9 cellular contexts compared by ENCODE assay signal in the genomic region with DNA sequence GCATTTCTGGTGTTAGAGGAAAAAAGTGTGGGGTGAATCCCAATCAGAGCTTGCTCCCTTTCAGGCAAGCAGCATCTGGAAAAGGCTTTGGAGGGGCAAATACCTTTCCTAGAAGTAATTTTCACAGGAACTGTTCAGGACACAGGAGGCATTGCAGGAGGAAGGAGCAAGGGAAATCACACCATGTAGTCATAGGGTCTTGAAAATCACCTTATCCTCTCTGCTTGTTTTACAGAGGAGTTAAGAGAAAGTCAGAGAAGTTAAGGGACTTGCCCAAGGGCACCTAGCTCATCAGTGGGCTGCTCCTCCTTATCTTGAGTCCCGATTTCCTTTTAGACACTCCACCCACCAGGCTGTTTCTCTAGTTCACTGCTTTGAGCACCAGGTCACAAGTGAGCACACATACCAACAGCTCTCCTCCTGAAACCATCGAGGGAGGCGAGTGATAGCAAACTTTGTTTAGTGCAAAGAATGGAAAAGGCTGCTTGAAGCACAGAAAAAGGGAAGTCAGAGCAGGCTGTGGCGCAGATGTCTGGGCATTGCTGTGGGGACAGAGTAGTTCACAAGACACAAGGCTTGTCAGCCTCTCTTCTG.
A peak's percentile ranks its signal among the peaks of the same experiment; 100 is the strongest.
DNase-seq lines count a peak whose midpoint lies in the region; ATAC-seq and TF ChIP-seq lines count a peak whose summit lies in the region.
"Had no signal": no experiment of that assay in that cellular context is flagged by ENCODE, and none has a peak within 500 bp of the region (broad histone marks: within the 10 kb centered on the region; RNA-seq: fewer than 3 reads in every experiment).

No MANE protein-coding gene starts in this region.

- no peaks in the 10 kb centered on the region for H3K9me2 ChIP-seq in Loucy (replicated peaks; ENCODE audit: low read depth, low read length)

- no peaks in the 10 kb centered on the region for H3K79me2 ChIP-seq in Loucy (ENCODE audit: insufficient read depth, low read length)

- H3K4me1 ChIP-seq in Loucy (ENCODE audit: insufficient read depth, low read length, poor library complexity, severe bottlenecking) (peaks cover 28% of the 10 kb centered on the region), lower lobe of right lung (peaks cover 19% of the 10 kb centered on the region)

- peak; percentile 60 for DNase-seq in lower lobe of right lung
- DNase-seq in NCI-H2196 (lab: John Stamatoyannopoulos, UW; ENCODE audit: unreplicated experiment): no peak
- DNase-seq in NCI-H2107 treated with DMSO at 0.1 percent for 48 hours (lab: John Stamatoyannopoulos, UW; ENCODE audit: unreplicated experiment): no peak
- no peak for DNase-seq in WTC11 (ENCODE audit: low spot score)
- DNase-seq in activated CD8-positive, alpha-beta memory T cell treated with anti-CD3 and anti-CD28 coated beads, Interleukin-2, amount 50 U/mL, for 4 hours: no peak

- 0 out of 2 replicates have a peak, but pooled peaks cover 3% of the 10 kb centered on the region for H3K27me3 Mint-ChIP-seq in WTC11 (ENCODE audit: low read depth)

- H3K4me3 Mint-ChIP-seq in WTC11: no peak overlapping the region

- H3K4me3 ChIP-seq in Loucy (ENCODE audit: low read length, poor library complexity, severe bottlenecking): no peak overlapping the region
- no peak overlapping the region for H3K4me3 ChIP-seq in lower lobe of right lung
- H3K4me3 ChIP-seq: upper lobe of left lung had no signal

- H3K27ac Mint-ChIP-seq in WTC11: no peak overlapping the region; the same call in 1 of the 2 replicates

- peaks cover 43% of the 10 kb centered on the region for H3K9me3 Mint-ChIP-seq in WTC11

- no peak overlapping the region for H2AFZ ChIP-seq in Loucy (ENCODE audit: low read length)

- CTCF ChIA-PET in WTC11 (lab: Charles Lee): no interaction called here

- H3F3A ChIP-seq in Loucy (ENCODE audit: low read depth): no peaks in the 10 kb centered on the region

- POLR2A ChIA-PET in WTC11 (lab: Charles Lee): no interaction called here

- H3K4me1 Mint-ChIP-seq in WTC11: no peaks in the 10 kb centered on the region

- peak overlapping the region; percentile 23 for H3K9ac ChIP-seq in Loucy (ENCODE audit: low read depth, low read length, poor library complexity, severe bottlenecking)

- peaks cover 10% of the 10 kb centered on the region for H3K36me3 Mint-ChIP-seq in WTC11

- H4K20me1 ChIP-seq in Loucy (ENCODE audit: insufficient read depth, low read length, poor library complexity, severe bottlenecking): no peaks in the 10 kb centered on the region

- H3K9me3 ChIP-seq in Loucy (ENCODE audit: insufficient read depth, low read depth, low read length): no peaks in the 10 kb centered on the region
- peaks cover 1% of the 10 kb centered on the region for H3K9me3 ChIP-seq in lower lobe of right lung

- H3K27ac ChIP-seq in lower lobe of right lung: peak overlapping the region; percentile 16

- intact Hi-C loops in lower lobe of right lung (cut with DNase I): no loop called here

- TF ChIP-seq CTCF in Loucy (conservative IDR thresholded peaks at IDR 0.05; ENCODE audit: low read length) (no peak), lower lobe of right lung (IDR thresholded peaks at IDR 0.05) (no peak), WTC11 (IDR thresholded peaks at IDR 0.05) (no peak)

- ATAC-seq in GM18861 (IDR thresholded peaks at IDR 0.05; ENCODE audit: unreplicated experiment): peak; percentile 40
- peak; percentile 59 for ATAC-seq in GM21737 (IDR thresholded peaks at IDR 0.05; ENCODE audit: unreplicated experiment)
- peak; percentile 15 to 64 for ATAC-seq in lower lobe of right lung
- no peak for ATAC-seq in WTC11

- no peak overlapping the region for H3K4me2 ChIP-seq in Loucy (ENCODE audit: low read depth, low read length, poor library complexity, severe bottlenecking)

- no peaks in the 10 kb centered on the region for H3K36me3 ChIP-seq in Loucy (ENCODE audit: insufficient read depth, low read length)
- no peaks in the 10 kb centered on the region for H3K36me3 ChIP-seq in lower lobe of right lung
- H3K36me3 ChIP-seq: upper lobe of left lung had no signal

- H3K27me3 ChIP-seq in Loucy (ENCODE audit: insufficient read depth, low read length, poor library complexity, severe bottlenecking): no peaks in the 10 kb centered on the region
- H3K27me3 ChIP-seq in lower lobe of right lung (ENCODE audit: low read depth): no peaks in the 10 kb centered on the region
- H3K27me3 ChIP-seq: upper lobe of left lung had no signal

TF ChIP-seq in WTC11, 78 proteins besides CTCF, POLR2A, EP300 and RAD21 (continues in another document):
- TF ChIP-seq, protein P1, sequence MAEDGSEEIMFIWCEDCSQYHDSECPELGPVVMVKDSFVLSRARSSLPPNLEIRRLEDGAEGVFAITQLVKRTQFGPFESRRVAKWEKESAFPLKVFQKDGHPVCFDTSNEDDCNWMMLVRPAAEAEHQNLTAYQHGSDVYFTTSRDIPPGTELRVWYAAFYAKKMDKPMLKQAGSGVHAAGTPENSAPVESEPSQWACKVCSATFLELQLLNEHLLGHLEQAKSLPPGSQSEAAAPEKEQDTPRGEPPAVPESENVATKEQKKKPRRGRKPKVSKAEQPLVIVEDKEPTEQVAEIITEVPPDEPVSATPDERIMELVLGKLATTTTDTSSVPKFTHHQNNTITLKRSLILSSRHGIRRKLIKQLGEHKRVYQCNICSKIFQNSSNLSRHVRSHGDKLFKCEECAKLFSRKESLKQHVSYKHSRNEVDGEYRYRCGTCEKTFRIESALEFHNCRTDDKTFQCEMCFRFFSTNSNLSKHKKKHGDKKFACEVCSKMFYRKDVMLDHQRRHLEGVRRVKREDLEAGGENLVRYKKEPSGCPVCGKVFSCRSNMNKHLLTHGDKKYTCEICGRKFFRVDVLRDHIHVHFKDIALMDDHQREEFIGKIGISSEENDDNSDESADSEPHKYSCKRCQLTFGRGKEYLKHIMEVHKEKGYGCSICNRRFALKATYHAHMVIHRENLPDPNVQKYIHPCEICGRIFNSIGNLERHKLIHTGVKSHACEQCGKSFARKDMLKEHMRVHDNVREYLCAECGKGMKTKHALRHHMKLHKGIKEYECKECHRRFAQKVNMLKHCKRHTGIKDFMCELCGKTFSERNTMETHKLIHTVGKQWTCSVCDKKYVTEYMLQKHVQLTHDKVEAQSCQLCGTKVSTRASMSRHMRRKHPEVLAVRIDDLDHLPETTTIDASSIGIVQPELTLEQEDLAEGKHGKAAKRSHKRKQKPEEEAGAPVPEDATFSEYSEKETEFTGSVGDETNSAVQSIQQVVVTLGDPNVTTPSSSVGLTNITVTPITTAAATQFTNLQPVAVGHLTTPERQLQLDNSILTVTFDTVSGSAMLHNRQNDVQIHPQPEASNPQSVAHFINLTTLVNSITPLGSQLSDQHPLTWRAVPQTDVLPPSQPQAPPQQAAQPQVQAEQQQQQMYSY (CRISPR knock-in tag; IDR thresholded peaks at IDR 0.05): no peak
- TF ChIP-seq ESRRA (CRISPR knock-in tag; IDR thresholded peaks at IDR 0.05; ENCODE audit: borderline replicate concordance) (no peak), IRF2 (CRISPR knock-in tag; IDR thresholded peaks at IDR 0.05; ENCODE audit: borderline replicate concordance, low read depth) (no peak), RORB (CRISPR knock-in tag; IDR thresholded peaks at IDR 0.05) (no peak), NR2C2 (CRISPR knock-in tag; IDR thresholded peaks at IDR 0.05) (no peak), NFE2L1 (CRISPR knock-in tag; IDR thresholded peaks at IDR 0.05) (no peak)
- TF ChIP-seq, protein P2, sequence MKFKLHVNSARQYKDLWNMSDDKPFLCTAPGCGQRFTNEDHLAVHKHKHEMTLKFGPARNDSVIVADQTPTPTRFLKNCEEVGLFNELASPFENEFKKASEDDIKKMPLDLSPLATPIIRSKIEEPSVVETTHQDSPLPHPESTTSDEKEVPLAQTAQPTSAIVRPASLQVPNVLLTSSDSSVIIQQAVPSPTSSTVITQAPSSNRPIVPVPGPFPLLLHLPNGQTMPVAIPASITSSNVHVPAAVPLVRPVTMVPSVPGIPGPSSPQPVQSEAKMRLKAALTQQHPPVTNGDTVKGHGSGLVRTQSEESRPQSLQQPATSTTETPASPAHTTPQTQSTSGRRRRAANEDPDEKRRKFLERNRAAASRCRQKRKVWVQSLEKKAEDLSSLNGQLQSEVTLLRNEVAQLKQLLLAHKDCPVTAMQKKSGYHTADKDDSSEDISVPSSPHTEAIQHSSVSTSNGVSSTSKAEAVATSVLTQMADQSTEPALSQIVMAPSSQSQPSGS (CRISPR knock-in tag; IDR thresholded peaks at IDR 0.05; ENCODE audit: borderline replicate concordance, low read depth): no peak
- TF ChIP-seq, protein P3, sequence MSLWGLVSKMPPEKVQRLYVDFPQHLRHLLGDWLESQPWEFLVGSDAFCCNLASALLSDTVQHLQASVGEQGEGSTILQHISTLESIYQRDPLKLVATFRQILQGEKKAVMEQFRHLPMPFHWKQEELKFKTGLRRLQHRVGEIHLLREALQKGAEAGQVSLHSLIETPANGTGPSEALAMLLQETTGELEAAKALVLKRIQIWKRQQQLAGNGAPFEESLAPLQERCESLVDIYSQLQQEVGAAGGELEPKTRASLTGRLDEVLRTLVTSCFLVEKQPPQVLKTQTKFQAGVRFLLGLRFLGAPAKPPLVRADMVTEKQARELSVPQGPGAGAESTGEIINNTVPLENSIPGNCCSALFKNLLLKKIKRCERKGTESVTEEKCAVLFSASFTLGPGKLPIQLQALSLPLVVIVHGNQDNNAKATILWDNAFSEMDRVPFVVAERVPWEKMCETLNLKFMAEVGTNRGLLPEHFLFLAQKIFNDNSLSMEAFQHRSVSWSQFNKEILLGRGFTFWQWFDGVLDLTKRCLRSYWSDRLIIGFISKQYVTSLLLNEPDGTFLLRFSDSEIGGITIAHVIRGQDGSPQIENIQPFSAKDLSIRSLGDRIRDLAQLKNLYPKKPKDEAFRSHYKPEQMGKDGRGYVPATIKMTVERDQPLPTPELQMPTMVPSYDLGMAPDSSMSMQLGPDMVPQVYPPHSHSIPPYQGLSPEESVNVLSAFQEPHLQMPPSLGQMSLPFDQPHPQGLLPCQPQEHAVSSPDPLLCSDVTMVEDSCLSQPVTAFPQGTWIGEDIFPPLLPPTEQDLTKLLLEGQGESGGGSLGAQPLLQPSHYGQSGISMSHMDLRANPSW (CRISPR knock-in tag; conservative IDR thresholded peaks at IDR 0.05; ENCODE audit: low read depth): no peak
